Comparison of ENCODE assay signal across 24 cellular contexts in genomic region chr2:122001441-122001874, GRCh38.
DNase-seq lines count a peak whose midpoint lies in the region; TF ChIP-seq lines count a peak whose summit lies in the region.
"Had no signal": no experiment of that assay in that cellular context is flagged by ENCODE, and none has a peak within 500 bp of the region (broad histone marks: within the 10 kb centered on the region; RNA-seq: fewer than 3 reads in every experiment).

No MANE protein-coding gene starts in this region.

- BruUV-seq in Caco-2 (replicated peaks; lab: Mats Ljungman, UMichigan) = no TSS peak

- H3K4me1 Mint-ChIP-seq in osteocyte (ENCODE audit: unreplicated experiment) (peaks cover 13% of the 10 kb centered on the region), Caco-2 (ENCODE audit: low read depth, unreplicated experiment) (peaks cover 7% of the 10 kb centered on the region), HFFc6 (ENCODE audit: low read depth) (peaks cover 17% of the 10 kb centered on the region)
- H3K4me1 Mint-ChIP-seq: CD4-positive, alpha-beta memory T cell; GM23338 had no signal

- intact Hi-C loops in Caco-2 (cut with micrococcal nuclease; ENCODE audit: unreplicated experiment) = no loop called here
- intact Hi-C loops in thyroid gland (cut with DNase I) = no loop called here

- H3K9me3 Mint-ChIP-seq in osteocyte (ENCODE audit: unreplicated experiment) = no peaks in the 10 kb centered on the region
- H3K9me3 Mint-ChIP-seq in Caco-2 (ENCODE audit: unreplicated experiment) = no peaks in the 10 kb centered on the region
- no peaks in the 10 kb centered on the region for H3K9me3 Mint-ChIP-seq in HFFc6
- H3K9me3 Mint-ChIP-seq: CD4-positive, alpha-beta memory T cell; GM23338; H9 had no signal

- H3K36me3 ChIP-seq in BLaER1 treated with 17β-estradiol and CSF1 and Interleukin-3, amounts not matched to agents 10 nM and 100 nM = no peaks in the 10 kb centered on the region
- H3K36me3 ChIP-seq in Caco-2 (ENCODE audit: control insufficient read depth, insufficient read depth, low read length) (no peaks in the 10 kb centered on the region), thyroid gland (no peaks in the 10 kb centered on the region)

- no peaks in the 10 kb centered on the region for H3K27me3 ChIP-seq in BLaER1 treated with 17β-estradiol and CSF1 and Interleukin-3, amounts not matched to agents 10 nM and 100 nM
- H3K27me3 ChIP-seq in Caco-2 (replicated peaks; ENCODE audit: control insufficient read depth, insufficient read depth, low read length) (no peaks in the 10 kb centered on the region), thyroid gland (no peaks in the 10 kb centered on the region)

- H3K36me3 Mint-ChIP-seq in osteocyte (ENCODE audit: unreplicated experiment) (no peaks in the 10 kb centered on the region), Caco-2 (ENCODE audit: insufficient read depth, unreplicated experiment) (no peaks in the 10 kb centered on the region), HFFc6 (ENCODE audit: low read depth) (no peaks in the 10 kb centered on the region)
- H3K36me3 Mint-ChIP-seq: CD4-positive, alpha-beta memory T cell had no signal

- TF ChIP-seq CTCF in osteocyte (IDR thresholded peaks at IDR 0.05) (no peak), Caco-2 (IDR thresholded peaks at IDR 0.05; ENCODE audit: insufficient read depth in 1 of 2, low read depth in 1 of 2, low read length in 1 of 2, severe bottlenecking in 1 of 2, unreplicated experiment in 1 of 2) (no peak), HFFc6 (IDR thresholded peaks at IDR 0.05) (no peak), thyroid gland (IDR thresholded peaks at IDR 0.05) (no peak)

- H4K20me1 ChIP-seq in BLaER1 treated with 17β-estradiol and CSF1 and Interleukin-3, amounts not matched to agents 10 nM and 100 nM = no peaks in the 10 kb centered on the region

- peak overlapping the region in 3 of 11 experiments; percentile 0 to 36 (median 34); a peak in 4 of 22 replicates for H3K9ac ChIP-seq in BLaER1 treated with 17β-estradiol and CSF1 and Interleukin-3, amounts not matched to agents 10 nM and 100 nM

- H3K9me3 ChIP-seq in BLaER1 treated with 17β-estradiol and CSF1 and Interleukin-3, amounts not matched to agents 10 nM and 100 nM (replicated peaks in 1 of 11) = peaks cover 0 to 10% (median 4%) of the 10 kb centered on the region in 11 experiments; a peak in 5 of 22 replicates
- H3K9me3 ChIP-seq in Caco-2 = no peaks in the 10 kb centered on the region
- H3K9me3 ChIP-seq in thyroid gland = no peaks in the 10 kb centered on the region

- WGBS in thyroid gland, 2 donors = 53 to 66% methylated on average over 6 to 7 of the region's 7 CpGs

- CTCF ChIA-PET in Caco-2 (lab: Charles Lee) = no interaction called here

- H3K4me1 ChIP-seq in BLaER1 treated with 17β-estradiol and CSF1 and Interleukin-3, amounts not matched to agents 10 nM and 100 nM = peaks cover 8 to 64% (median 42%) of the 10 kb centered on the region in 10 experiments; a peak in 19 of 20 replicates
- no peaks in the 10 kb centered on the region for H3K4me1 ChIP-seq in Caco-2
- no peaks in the 10 kb centered on the region for H3K4me1 ChIP-seq in thyroid gland

- POLR2A ChIA-PET in Caco-2 (lab: Charles Lee) = no interaction called here

- peaks cover 7% of the 10 kb centered on the region for H3K27me3 Mint-ChIP-seq in osteocyte (ENCODE audit: unreplicated experiment)
- H3K27me3 Mint-ChIP-seq in Caco-2 (ENCODE audit: insufficient read depth, unreplicated experiment) = no peaks in the 10 kb centered on the region
- H3K27me3 Mint-ChIP-seq in HFFc6 (ENCODE audit: insufficient read depth) = peaks cover 11% of the 10 kb centered on the region

- H3K4me3 Mint-ChIP-seq in osteocyte (ENCODE audit: unreplicated experiment) (no peak overlapping the region), Caco-2 (ENCODE audit: unreplicated experiment) (no peak overlapping the region), HFFc6 (no peak overlapping the region)
- H3K4me3 Mint-ChIP-seq: CD4-positive, alpha-beta memory T cell; GM23338; H9 had no signal

- H3K27ac ChIP-seq in BLaER1 treated with 17β-estradiol and CSF1 and Interleukin-3, amounts not matched to agents 10 nM and 100 nM = peak overlapping the region in 4 of 11 experiments; percentile 12 to 56 (median 32); a peak in 8 of 22 replicates
- H3K27ac ChIP-seq in thyroid gland = no peak overlapping the region
- H3K27ac ChIP-seq: PC-9 had no signal

- H3K4me2 ChIP-seq in BLaER1 treated with 17β-estradiol and CSF1 and Interleukin-3, amounts not matched to agents 10 nM and 100 nM = peak overlapping the region; percentile 9 to 87 (median 77); a peak in 21 of 22 replicates
- H3K4me2 ChIP-seq: GM23338, PC-9 had no signal

- DNase-seq in M059J (ENCODE audit: low read depth) (peak; percentile 3), kidney glomerular epithelial cell (lab: John Stamatoyannopoulos, UW) (peak; percentile 38), osteocyte (ENCODE audit: extremely low spot score, unreplicated experiment) (peak; percentile 75), Caco-2 (no peak), KG1 (lab: John Stamatoyannopoulos, UW) (no peak), HFFc6 (no peak), thyroid gland (no peak)
- DNase-seq: C1 segment of cervical spinal cord; CD4-positive, alpha-beta memory T cell; COR-L47; DMS 273 treated with DMSO at 0.1 percent for 48 hours; DMS79; H9; IMR-90; NCI-H1092; NCI-H1417 treated with DMSO at 0.1 percent for 48 hours; NCI-H1694 treated with DMSO at 0.1 percent for 48 hours; NCI-H2081; NCI-H2227 treated with DMSO at 0.1 percent for 48 hours; NCI-H526 treated with DMSO at 0.1 percent for 48 hours; PC-9; SHP77 treated with DMSO at 0.1 percent for 48 hours had no signal

- no peak for TF ChIP-seq POLR2A in thyroid gland (IDR thresholded peaks at IDR 0.05)

- no peak overlapping the region for H3K4me3 ChIP-seq in BLaER1 treated with 17β-estradiol and CSF1 and Interleukin-3, amounts not matched to agents 10 nM and 100 nM
- H3K4me3 ChIP-seq in Caco-2 (ENCODE audit: low read depth, low read length) (no peak overlapping the region), thyroid gland (replicated peaks in 1 of 3) (no peak overlapping the region)
- H3K4me3 ChIP-seq: GM23338, PC-9 had no signal

- H3K27ac Mint-ChIP-seq in osteocyte (ENCODE audit: unreplicated experiment) = no peak overlapping the region
- H3K27ac Mint-ChIP-seq in Caco-2 (ENCODE audit: unreplicated experiment) = no peak overlapping the region
- H3K27ac Mint-ChIP-seq in HFFc6 = no peak overlapping the region
- H3K27ac Mint-ChIP-seq: CD4-positive, alpha-beta memory T cell; GM23338; H9 had no signal

Comparison
In these comparisons a context has a peak if more than half of its experiments do, and no peak if none do; other contexts are left out.
1. DNase-seq: peak in M059J (single experiment), kidney glomerular epithelial cell (single experiment) and osteocyte (single experiment); none in Caco-2 (0 of 2), KG1 (single experiment), HFFc6 (single experiment) and thyroid gland (0 of 2).